1 cellular context compared by ENCODE assay signal in genomic region chr14:50892255-50892654, GRCh38.
A peak's percentile ranks its signal among the peaks of the same experiment; 100 is the strongest.
TF ChIP-seq lines count a peak whose summit lies in the region.

No MANE protein-coding gene starts in this region.

TF ChIP-seq in HepG2, 621 proteins besides CTCF, POLR2A, EP300 and RAD21 (continued from another document and continues in another):
- TF ChIP-seq ZFP91 (CRISPR knock-in tag; IDR thresholded peaks at IDR 0.05; ENCODE audit: borderline replicate concordance) (no peak), FLYWCH1 (CRISPR knock-in tag; IDR thresholded peaks at IDR 0.05) (no peak), ZNF468 (CRISPR knock-in tag; IDR thresholded peaks at IDR 0.05) (no peak), HNRNPUL1 (IDR thresholded peaks at IDR 0.05; ENCODE audit: low read depth, low read length) (no peak), HOXA9 (CRISPR knock-in tag; IDR thresholded peaks at IDR 0.05; ENCODE audit: borderline replicate concordance) (no peak), ZIK1 (CRISPR knock-in tag; IDR thresholded peaks at IDR 0.05; ENCODE audit: borderline replicate concordance, low read depth) (no peak), KLF13 (CRISPR knock-in tag; IDR thresholded peaks at IDR 0.05) (no peak), ZNF652 (CRISPR knock-in tag; IDR thresholded peaks at IDR 0.05; ENCODE audit: borderline replicate concordance, low read depth) (no peak), DBP (CRISPR knock-in tag; IDR thresholded peaks at IDR 0.05; ENCODE audit: not compliant biosample characterization) (no peak), ZNF737 (CRISPR knock-in tag; IDR thresholded peaks at IDR 0.05; ENCODE audit: borderline replicate concordance) (no peak), YEATS4 (CRISPR knock-in tag; IDR thresholded peaks at IDR 0.05; ENCODE audit: borderline replicate concordance) (no peak), MAF1 (CRISPR knock-in tag; IDR thresholded peaks at IDR 0.05; ENCODE audit: borderline replicate concordance) (no peak), POGZ (CRISPR knock-in tag; IDR thresholded peaks at IDR 0.05) (peak; percentile 49; the same call in 1 of the 2 replicates), E2F5 (CRISPR knock-in tag; conservative IDR thresholded peaks at IDR 0.05) (no peak), SPEN (CRISPR knock-in tag; IDR thresholded peaks at IDR 0.05; ENCODE audit: low read depth) (no peak), TMF1 (CRISPR knock-in tag; IDR thresholded peaks at IDR 0.05; ENCODE audit: low read depth) (no peak), ZNF281 (CRISPR knock-in tag; IDR thresholded peaks at IDR 0.05; ENCODE audit: borderline replicate concordance) (peak; percentile 97), TRIM24 (CRISPR knock-in tag; IDR thresholded peaks at IDR 0.05) (no peak), RXRA (CRISPR knock-in tag; IDR thresholded peaks at IDR 0.05) (peak; percentile 78; the same call in 1 of the 2 replicates), CCAR2 (optimal IDR thresholded peaks at IDR 0.05; ENCODE audit: low read depth, low read length) (no peak), TCF7 (IDR thresholded peaks at IDR 0.05; ENCODE audit: low read depth) (peak; percentile 67), EEA1 (CRISPR knock-in tag; IDR thresholded peaks at IDR 0.05; ENCODE audit: borderline replicate concordance) (no peak), ARNT2 (CRISPR knock-in tag; IDR thresholded peaks at IDR 0.05; ENCODE audit: low read depth) (no peak), ZNF687 (CRISPR knock-in tag; IDR thresholded peaks at IDR 0.05) (no peak; the same call in 1 of the 2 replicates), SRSF9 (IDR thresholded peaks at IDR 0.05; ENCODE audit: borderline replicate concordance, insufficient read depth, low read depth, low read length, poor library complexity, severe bottlenecking) (no peak), ARID5B (CRISPR knock-in tag; IDR thresholded peaks at IDR 0.05) (peak; percentile 79), ZMYM3 (CRISPR knock-in tag; IDR thresholded peaks at IDR 0.05) (no peak), ZNF331 (CRISPR knock-in tag; IDR thresholded peaks at IDR 0.05) (peak; percentile 40), ZNF781 (CRISPR knock-in tag; IDR thresholded peaks at IDR 0.05; ENCODE audit: borderline replicate concordance, not compliant biosample characterization) (no peak), ZNF232 (CRISPR knock-in tag; IDR thresholded peaks at IDR 0.05; ENCODE audit: borderline replicate concordance) (no peak), ETV5 (CRISPR knock-in tag; IDR thresholded peaks at IDR 0.05; ENCODE audit: borderline replicate concordance) (peak; percentile 41; the same call in 1 of the 2 replicates), NFATC3 (CRISPR knock-in tag; IDR thresholded peaks at IDR 0.05) (no peak), ZMAT3 (CRISPR knock-in tag; conservative IDR thresholded peaks at IDR 0.05) (no peak), DNMT1 (CRISPR knock-in tag; IDR thresholded peaks at IDR 0.05) (no peak), SNAPC2 (CRISPR knock-in tag; IDR thresholded peaks at IDR 0.05) (no peak), ZNF282 (IDR thresholded peaks at IDR 0.05; ENCODE audit: partially characterized antibody) (no peak), MAZ (IDR thresholded peaks at IDR 0.05; ENCODE audit: borderline replicate concordance, low read depth, low read length) (no peak), MAZ (CRISPR knock-in tag; IDR thresholded peaks at IDR 0.05; ENCODE audit: low read depth) (no peak), LRRFIP1 (CRISPR knock-in tag; conservative IDR thresholded peaks at IDR 0.05) (no peak), ETV6 (CRISPR knock-in tag; conservative IDR thresholded peaks at IDR 0.05) (no peak), RBAK (CRISPR knock-in tag; IDR thresholded peaks at IDR 0.05) (no peak), ZXDC (CRISPR knock-in tag; IDR thresholded peaks at IDR 0.05) (no peak), ZNF446 (CRISPR knock-in tag; IDR thresholded peaks at IDR 0.05) (no peak), ZNF598 (CRISPR knock-in tag; IDR thresholded peaks at IDR 0.05; ENCODE audit: borderline replicate concordance) (no peak), TAF15 (IDR thresholded peaks at IDR 0.05; ENCODE audit: low read depth, low read length, poor library complexity, severe bottlenecking) (no peak), NR2C2 (CRISPR knock-in tag; IDR thresholded peaks at IDR 0.05; ENCODE audit: borderline replicate concordance) (no peak), ASH2L (IDR thresholded peaks at IDR 0.05; ENCODE audit: insufficient read length, low read depth, low read length) (no peak), ZNF317 (CRISPR knock-in tag; IDR thresholded peaks at IDR 0.05) (no peak), DR1 (CRISPR knock-in tag; IDR thresholded peaks at IDR 0.05) (no peak)
